In the genomic region with DNA sequence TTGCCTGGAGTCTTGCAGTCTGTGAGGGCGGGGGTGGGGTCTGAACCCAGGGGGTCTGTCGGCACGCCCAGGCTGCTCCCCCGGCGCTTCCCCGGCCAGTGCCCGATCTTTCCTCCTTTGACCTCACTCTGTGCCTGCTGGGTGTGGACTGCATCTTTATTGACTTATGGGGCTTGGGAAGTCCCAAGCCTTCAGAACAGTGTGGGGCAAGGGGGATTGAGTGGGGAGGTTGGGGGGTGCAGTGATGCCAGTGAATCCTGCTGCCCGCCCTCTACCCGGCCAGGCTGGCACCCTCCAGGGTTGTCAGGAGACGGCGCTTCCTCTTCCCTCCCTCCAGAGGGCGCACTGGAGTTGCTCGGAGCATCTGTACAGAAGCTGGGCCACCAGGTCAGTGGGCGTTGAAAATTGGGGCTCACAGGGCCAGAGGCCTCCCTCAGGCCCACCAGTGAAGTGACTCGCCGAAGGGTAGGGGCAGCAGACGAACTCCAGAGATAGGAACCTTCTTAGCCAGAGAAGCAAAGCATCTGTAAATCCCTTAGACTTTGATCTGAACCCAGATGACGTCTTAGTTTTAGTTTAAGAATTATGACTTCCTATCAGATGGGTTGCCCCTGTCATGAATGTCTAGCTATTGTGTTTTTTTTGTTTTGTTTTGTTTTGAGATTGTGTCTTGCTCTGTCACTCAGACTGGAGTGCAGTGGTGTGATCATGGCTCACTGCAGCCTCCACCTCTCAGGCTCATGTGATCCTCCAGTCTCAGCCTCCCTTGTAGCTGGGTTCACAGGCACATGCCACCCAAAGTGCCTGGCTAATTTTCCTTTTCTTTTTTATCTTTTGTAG, we compare ENCODE assay signal across 8 cellular contexts.
DNase-seq lines count a peak whose midpoint lies in the region; ATAC-seq and TF ChIP-seq lines count a peak whose summit lies in the region.

No MANE protein-coding gene starts in this region.

- peak; percentile 89 for TF ChIP-seq CTCF in GM12874 (IDR thresholded peaks at IDR 0.05; ENCODE audit: insufficient read depth, low read depth, low read length)
- TF ChIP-seq CTCF in activated CD8-positive, alpha-beta T cell treated with anti-CD3 and anti-CD28 coated beads for 36 hours (IDR thresholded peaks at IDR 0.05) = peak; percentile 86
- peak; percentile 54 to 78 (median 56) for TF ChIP-seq CTCF in esophagus muscularis mucosa (IDR thresholded peaks at IDR 0.05)
- TF ChIP-seq CTCF in neural crest cell (conservative IDR thresholded peaks at IDR 0.05) = peak; percentile 68

- no peak overlapping the region for H3K27ac Mint-ChIP-seq in activated CD8-positive, alpha-beta T cell treated with anti-CD3 and anti-CD28 coated beads for 36 hours
- no peak overlapping the region for H3K27ac Mint-ChIP-seq in neural crest cell (ENCODE audit: unreplicated experiment)

- H3K4me1 Mint-ChIP-seq in activated CD8-positive, alpha-beta T cell treated with anti-CD3 and anti-CD28 coated beads for 36 hours (ENCODE audit: low read depth) = no peaks in the 10 kb centered on the region
- H3K4me1 Mint-ChIP-seq in neural crest cell = peaks cover 29% of the 10 kb centered on the region

- TF ChIP-seq EP300 in esophagus muscularis mucosa (IDR thresholded peaks at IDR 0.05) = no peak

- WGBS in esophagus muscularis mucosa = 64% methylated on average over 18 of the region's 18 CpGs
- 53 to 60% methylated on average over 17 to 18 of the region's 18 CpGs for WGBS in aorta, 2 donors

- no peak for TF ChIP-seq POLR2A in esophagus muscularis mucosa (IDR thresholded peaks at IDR 0.05; ENCODE audit: low read depth)

- intact Hi-C loops in activated CD8-positive, alpha-beta T cell treated with anti-CD3 and anti-CD28 coated beads for 36 hours (cut with micrococcal nuclease) = no loop called here
- intact Hi-C loops in esophagus muscularis mucosa (cut with DNase I) (no loop called here), aorta (cut with DNase I) (no loop called here)

- H3K4me1 ChIP-seq in esophagus muscularis mucosa (peaks cover 0 to 16% (median 12%) of the 10 kb centered on the region in 4 donors), aorta (ENCODE audit: control insufficient read depth in 1 of 2, insufficient read depth in 2 of 2, low read length in 2 of 2) (no peaks in the 10 kb centered on the region)

- POLR2A ChIA-PET in activated CD8-positive, alpha-beta T cell treated with anti-CD3 and anti-CD28 coated beads for 36 hours (lab: Charles Lee) = interaction anchor here (1.4 kb wide), 1 partner anchor 9 kb away, joined by 3 read pairs; no protein-coding TSS in a partner anchor

- H3K27me3 Mint-ChIP-seq in activated CD8-positive, alpha-beta T cell treated with anti-CD3 and anti-CD28 coated beads for 36 hours = no peaks in the 10 kb centered on the region
- H3K27me3 Mint-ChIP-seq in neural crest cell (ENCODE audit: low read depth) = peaks cover 90% of the 10 kb centered on the region

- DNase-seq in NCI-H1092 treated with DMSO at 0.1 percent for 48 hours (lab: John Stamatoyannopoulos, UW) (peak; percentile 24), esophagus muscularis mucosa (ENCODE audit: extremely low spot score) (no peak), neural crest cell (ENCODE audit: low read depth, low spot score) (peak; percentile 57), aorta (peak in 1 of 2 donors; percentile 84)
- peak; percentile 68 for DNase-seq in activated CD8-positive, alpha-beta T cell treated with anti-CD3 and anti-CD28 coated beads for 36 hours

- H3K36me3 Mint-ChIP-seq in activated CD8-positive, alpha-beta T cell treated with anti-CD3 and anti-CD28 coated beads for 36 hours (ENCODE audit: low read depth) = no peaks in the 10 kb centered on the region
- no peaks in the 10 kb centered on the region for H3K36me3 Mint-ChIP-seq in neural crest cell (ENCODE audit: low read depth)

- H3K36me3 ChIP-seq in esophagus muscularis mucosa (no peaks in the 10 kb centered on the region), aorta (ENCODE audit: control insufficient read depth in 1 of 2, insufficient read depth in 2 of 2, low read length in 1 of 2) (no peaks in the 10 kb centered on the region)

- H3K9me3 ChIP-seq in esophagus muscularis mucosa (no peaks in the 10 kb centered on the region), aorta (ENCODE audit: control insufficient read depth, low read length) (no peaks in the 10 kb centered on the region)

- ATAC-seq in activated CD8-positive, alpha-beta T cell treated with anti-CD3 and anti-CD28 coated beads for 36 hours = peak; percentile 97
- ATAC-seq in aorta (ENCODE audit: low FRiP score) (peak; percentile 47), HG03354 (IDR thresholded peaks at IDR 0.05; ENCODE audit: poor library complexity, severe bottlenecking, unreplicated experiment) (no peak), GM18517 (IDR thresholded peaks at IDR 0.05; ENCODE audit: unreplicated experiment) (no peak)

- H3K4me3 ChIP-seq in esophagus muscularis mucosa (no peak overlapping the region), aorta (ENCODE audit: low read length in 2 of 2) (no peak overlapping the region)

- CTCF ChIA-PET in activated CD8-positive, alpha-beta T cell treated with anti-CD3 and anti-CD28 coated beads for 36 hours (lab: Charles Lee) = interaction anchor here (0.7 to 2.2 kb wide), 23 partner anchors 9 to 430 kb away, joined by 3 to 32 read pairs (median 4); no protein-coding TSS in a partner anchor

- no peak overlapping the region for H3K4me3 Mint-ChIP-seq in activated CD8-positive, alpha-beta T cell treated with anti-CD3 and anti-CD28 coated beads for 36 hours
- H3K4me3 Mint-ChIP-seq in neural crest cell = no peak overlapping the region

- H3K27ac ChIP-seq in esophagus muscularis mucosa (replicated peaks in 1 of 4) = no peak overlapping the region
- no peak overlapping the region for H3K27ac ChIP-seq in aorta (ENCODE audit: low read depth in 1 of 2, low read length in 2 of 2)

- H3K27me3 ChIP-seq in esophagus muscularis mucosa (no peaks in the 10 kb centered on the region), aorta (ENCODE audit: control insufficient read depth in 1 of 2, insufficient read depth in 2 of 2, low read length in 1 of 2) (no peaks in the 10 kb centered on the region)

- H3K9me3 Mint-ChIP-seq in activated CD8-positive, alpha-beta T cell treated with anti-CD3 and anti-CD28 coated beads for 36 hours = no peaks in the 10 kb centered on the region
- H3K9me3 Mint-ChIP-seq in neural crest cell = no peaks in the 10 kb centered on the region

Comparison
In these comparisons a context has a peak if more than half of its experiments do, and no peak if none do; other contexts are left out.
1. ATAC-seq: peak in activated CD8-positive, alpha-beta T cell treated with anti-CD3 and anti-CD28 coated beads for 36 hours (single experiment) and aorta (single experiment); none in HG03354 (single experiment) and GM18517 (single experiment).
2. Peak in every context shown above with its lines, with median percentiles within 50 percentile points of each other: CTCF ChIP-seq.